Comparison of ENCODE assay signal across 9 cellular contexts in the genomic region with DNA sequence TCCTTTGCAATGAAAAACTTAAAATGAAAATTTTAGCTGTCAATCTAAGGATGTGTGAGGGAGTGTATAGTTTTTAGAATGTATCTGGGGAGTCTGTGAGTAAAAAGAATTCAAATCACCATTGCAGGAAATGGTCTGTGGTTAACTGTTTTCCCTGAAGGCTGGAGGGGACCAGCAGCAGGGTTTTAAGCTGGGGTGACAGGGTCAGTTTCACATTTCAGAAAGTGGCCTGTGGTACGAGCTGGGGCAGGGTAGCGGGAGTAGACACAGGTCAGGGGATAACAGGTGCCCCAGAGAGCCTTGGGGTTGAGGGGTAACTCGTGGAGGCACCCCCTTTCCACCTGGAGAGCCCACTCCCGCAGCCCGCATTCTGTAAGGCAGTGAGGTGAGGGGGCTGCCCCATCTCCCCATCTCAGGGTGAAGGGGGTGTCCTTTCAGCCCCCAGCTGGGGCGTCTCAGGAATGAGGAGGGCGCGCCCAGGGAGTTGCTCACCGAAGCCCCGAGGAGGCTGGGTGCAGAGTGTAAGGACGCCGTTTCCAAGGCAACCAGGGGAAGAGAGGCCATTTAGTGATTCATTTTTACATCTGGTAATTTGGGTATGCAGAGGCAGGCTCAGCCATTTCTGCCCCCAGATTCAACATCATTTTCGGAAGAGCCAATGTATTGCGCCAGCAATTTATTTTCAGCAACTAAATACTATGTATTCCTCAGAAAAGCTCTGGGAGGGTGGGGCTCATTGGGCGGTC.
DNase-seq lines count a peak whose midpoint lies in the region; ATAC-seq and TF ChIP-seq lines count a peak whose summit lies in the region.
"Had no signal": no experiment of that assay in that cellular context is flagged by ENCODE, and none has a peak within 500 bp of the region (broad histone marks: within the 10 kb centered on the region; RNA-seq: fewer than 3 reads in every experiment).

No MANE protein-coding gene starts in this region.

- H3K36me3 Mint-ChIP-seq in activated naive CD4-positive, alpha-beta T cell treated with anti-CD3 and anti-CD28 coated beads, Interleukin-2, amount 10 ng/mL, durations not matched to agents 7 days and 5 days = no peaks in the 10 kb centered on the region

- TF ChIP-seq CTCF in heart left ventricle (IDR thresholded peaks at IDR 0.05) = no peak

- peaks cover 18% of the 10 kb centered on the region for H3K4me1 Mint-ChIP-seq in activated naive CD4-positive, alpha-beta T cell treated with anti-CD3 and anti-CD28 coated beads, Interleukin-2, amount 10 ng/mL, durations not matched to agents 7 days and 5 days
- peaks cover 25% of the 10 kb centered on the region for H3K4me1 Mint-ChIP-seq in stimulated activated naive CD8-positive, alpha-beta T cell treated with anti-CD3 and anti-CD28 coated beads, Interleukin-15, amount 100 ng/mL, for 72 hours

- no peak overlapping the region for H3K4me3 Mint-ChIP-seq in activated naive CD4-positive, alpha-beta T cell treated with anti-CD3 and anti-CD28 coated beads, Interleukin-2, amount 10 ng/mL, durations not matched to agents 7 days and 5 days
- peak overlapping the region; percentile 64 to 75 for H3K4me3 Mint-ChIP-seq in stimulated activated naive CD8-positive, alpha-beta T cell treated with anti-CD3 and anti-CD28 coated beads, Interleukin-15, amount 100 ng/mL, for 72 hours

- H3K27ac Mint-ChIP-seq in activated naive CD4-positive, alpha-beta T cell treated with anti-CD3 and anti-CD28 coated beads, Interleukin-2, amount 10 ng/mL, durations not matched to agents 7 days and 5 days = peak overlapping the region; percentile 35
- H3K27ac Mint-ChIP-seq in stimulated activated naive CD8-positive, alpha-beta T cell treated with anti-CD3 and anti-CD28 coated beads, Interleukin-15, amount 100 ng/mL, for 72 hours = peak overlapping the region; percentile 85 to 95

- H3K27me3 ChIP-seq in heart left ventricle = no peaks in the 10 kb centered on the region

- ATAC-seq in HG02885 (IDR thresholded peaks at IDR 0.05; ENCODE audit: poor library complexity, unreplicated experiment) = peak; percentile 72
- ATAC-seq in stimulated activated naive CD8-positive, alpha-beta T cell treated with anti-CD3 and anti-CD28 coated beads, Interleukin-15, amount 100 ng/mL, for 72 hours = peak; percentile 90
- ATAC-seq in heart left ventricle = no peak
- no peak for ATAC-seq in esophagus mucosa

- no peaks in the 10 kb centered on the region for H3K9me3 Mint-ChIP-seq in activated naive CD4-positive, alpha-beta T cell treated with anti-CD3 and anti-CD28 coated beads, Interleukin-2, amount 10 ng/mL, durations not matched to agents 7 days and 5 days
- no peaks in the 10 kb centered on the region for H3K9me3 Mint-ChIP-seq in stimulated activated naive CD8-positive, alpha-beta T cell treated with anti-CD3 and anti-CD28 coated beads, Interleukin-15, amount 100 ng/mL, for 72 hours

- H3K27me3 Mint-ChIP-seq in activated naive CD4-positive, alpha-beta T cell treated with anti-CD3 and anti-CD28 coated beads, Interleukin-2, amount 10 ng/mL, durations not matched to agents 7 days and 5 days = peaks cover 3% of the 10 kb centered on the region
- H3K27me3 Mint-ChIP-seq in stimulated activated naive CD8-positive, alpha-beta T cell treated with anti-CD3 and anti-CD28 coated beads, Interleukin-15, amount 100 ng/mL, for 72 hours = no peaks in the 10 kb centered on the region

- DNase-seq in activated naive CD4-positive, alpha-beta T cell treated with anti-CD3 and anti-CD28 coated beads, Interleukin-2, amount 10 ng/mL, durations not matched to agents 7 days and 5 days = peak; percentile 36
- no peak for DNase-seq in activated naive CD4-positive, alpha-beta T cell (lab: John Stamatoyannopoulos, UW)
- peak; percentile 21 to 43 for DNase-seq in activated CD4-positive, alpha-beta T cell treated with anti-CD3 and anti-CD28 coated beads, Interleukin-2, amount 50 U/mL, for 48 hours
- peak; percentile 50 to 73 for DNase-seq in stimulated activated naive CD8-positive, alpha-beta T cell treated with anti-CD3 and anti-CD28 coated beads, Interleukin-15, amount 100 ng/mL, for 72 hours
- DNase-seq in heart left ventricle = no peak
- DNase-seq in NCI-H2107 treated with DMSO at 0.1 percent for 48 hours (lab: John Stamatoyannopoulos, UW; ENCODE audit: unreplicated experiment) = no peak
- DNase-seq: Right ventricle myocardium superior had no signal

- intact Hi-C loops in heart left ventricle (cut with DNase I) = no loop called here

- H3K4me3 ChIP-seq in heart left ventricle = no peak overlapping the region

- no peak for TF ChIP-seq POLR2A in heart left ventricle (IDR thresholded peaks at IDR 0.05)

- no peak overlapping the region for H3K27ac ChIP-seq in heart left ventricle

- CTCF ChIA-PET in activated naive CD4-positive, alpha-beta T cell treated with anti-CD3 and anti-CD28 coated beads, Interleukin-2, amount 10 ng/mL, durations not matched to agents 7 days and 5 days (lab: Charles Lee) = interaction anchor here (0.7 to 2.3 kb wide), 4 partner anchors 8 to 534 kb away, joined by 3 to 13 read pairs (median 6); no protein-coding TSS in a partner anchor

- H3K4me1 ChIP-seq in heart left ventricle = peaks cover 0 to 20% (median 12%) of the 10 kb centered on the region in 12 donors

- H3K36me3 ChIP-seq in heart left ventricle = no peaks in the 10 kb centered on the region

- H3K9me3 ChIP-seq in heart left ventricle = no peaks in the 10 kb centered on the region

- 83 to 94% (median 84%) methylated on average over 11 to 15 of the region's 15 CpGs for WGBS in heart left ventricle, 4 donors

Comparison
In these comparisons a context has a peak if more than half of its experiments do, and no peak if none do; other contexts are left out.
1. DNase-seq: peak in activated naive CD4-positive, alpha-beta T cell treated with anti-CD3 and anti-CD28 coated beads, Interleukin-2, amount 10 ng/mL, durations not matched to agents 7 days and 5 days (single experiment), activated CD4-positive, alpha-beta T cell treated with anti-CD3 and anti-CD28 coated beads, Interleukin-2, amount 50 U/mL, for 48 hours (2 of 2) and stimulated activated naive CD8-positive, alpha-beta T cell treated with anti-CD3 and anti-CD28 coated beads, Interleukin-15, amount 100 ng/mL, for 72 hours (2 of 2); none in activated naive CD4-positive, alpha-beta T cell (0 of 4), heart left ventricle (0 of 5) and NCI-H2107 treated with DMSO at 0.1 percent for 48 hours (single experiment).
2. ATAC-seq: peak in HG02885 (single experiment) and stimulated activated naive CD8-positive, alpha-beta T cell treated with anti-CD3 and anti-CD28 coated beads, Interleukin-15, amount 100 ng/mL, for 72 hours (single experiment); none in heart left ventricle (0 of 4) and esophagus mucosa (single experiment).